Comparison of ENCODE assay signal across 1 cellular context in the genomic region with DNA sequence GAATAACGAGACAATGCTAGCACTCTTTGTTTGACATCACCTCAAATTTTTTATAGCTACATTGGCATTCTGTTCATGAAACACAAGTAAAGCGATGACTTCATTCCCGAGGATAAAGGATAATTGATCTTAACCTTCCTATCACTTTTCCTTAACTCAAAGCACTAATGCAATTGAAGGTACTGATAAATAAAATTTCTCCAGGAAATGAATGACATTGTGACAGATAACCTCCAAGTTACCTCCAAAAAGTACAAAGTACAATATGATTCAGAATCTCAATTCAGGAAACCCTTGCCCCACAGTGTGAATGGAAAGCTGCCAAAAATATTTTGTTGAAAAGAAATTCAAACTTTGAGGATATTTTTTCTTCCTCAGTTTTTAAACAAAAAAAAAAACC.
TF ChIP-seq lines count a peak whose summit lies in the region.

No MANE protein-coding gene starts in this region.

TF ChIP-seq in HCT116, 20 proteins besides CTCF, POLR2A, EP300 and RAD21 (continued from another document):
- no peak for TF ChIP-seq REST (IDR thresholded peaks at IDR 0.05; ENCODE audit: low read depth)
- no peak for TF ChIP-seq JUND (IDR thresholded peaks at IDR 0.05)
- TF ChIP-seq TCF7L2 (IDR thresholded peaks at IDR 0.05; ENCODE audit: borderline replicate concordance, extremely low read depth, insufficient read depth, insufficient read length) = no peak
- no peak for TF ChIP-seq EGR1 (IDR thresholded peaks at IDR 0.05; ENCODE audit: low read depth)
- TF ChIP-seq, protein P1, sequence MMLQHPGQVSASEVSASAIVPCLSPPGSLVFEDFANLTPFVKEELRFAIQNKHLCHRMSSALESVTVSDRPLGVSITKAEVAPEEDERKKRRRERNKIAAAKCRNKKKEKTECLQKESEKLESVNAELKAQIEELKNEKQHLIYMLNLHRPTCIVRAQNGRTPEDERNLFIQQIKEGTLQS (IDR thresholded peaks at IDR 0.05) = no peak
- no peak for TF ChIP-seq CEBPB (IDR thresholded peaks at IDR 0.05; ENCODE audit: low read depth)
- TF ChIP-seq, protein P2, sequence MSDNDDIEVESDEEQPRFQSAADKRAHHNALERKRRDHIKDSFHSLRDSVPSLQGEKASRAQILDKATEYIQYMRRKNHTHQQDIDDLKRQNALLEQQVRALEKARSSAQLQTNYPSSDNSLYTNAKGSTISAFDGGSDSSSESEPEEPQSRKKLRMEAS (IDR thresholded peaks at IDR 0.05) = no peak
- no peak for TF ChIP-seq FOSL1 (IDR thresholded peaks at IDR 0.05; ENCODE audit: low read depth)
- TF ChIP-seq ZFX (IDR thresholded peaks at IDR 0.05) = no peak
- TF ChIP-seq SRF (IDR thresholded peaks at IDR 0.05; ENCODE audit: low read depth) = no peak
- TF ChIP-seq ZNF274 (IDR thresholded peaks at IDR 0.05; ENCODE audit: low read depth, low read length) = no peak
- no peak for TF ChIP-seq ELF1 (IDR thresholded peaks at IDR 0.05; ENCODE audit: borderline replicate concordance, low read depth)
- TF ChIP-seq CBX3 (IDR thresholded peaks at IDR 0.05; ENCODE audit: low read depth) = no peak
- no peak for TF ChIP-seq SIN3A (IDR thresholded peaks at IDR 0.05; ENCODE audit: low read depth)
- TF ChIP-seq EZH2phosphoT487 (IDR thresholded peaks at IDR 0.05; ENCODE audit: borderline replicate concordance) = no peak
- no peak for TF ChIP-seq POLR2AphosphoS5 (IDR thresholded peaks at IDR 0.05; ENCODE audit: low read depth, low read length)
- TF ChIP-seq YY1 (IDR thresholded peaks at IDR 0.05; ENCODE audit: extremely low read depth, insufficient replicate concordance, low read depth, low read length) = no peak
- TF ChIP-seq SP1 (IDR thresholded peaks at IDR 0.05; ENCODE audit: low read depth) = no peak
